32 cellular contexts compared by ENCODE assay signal in genomic region chr22:42066133-42066761, GRCh38. TPM values are rescaled to one million over a fixed set of nuclear protein-coding genes. Genes with fewer than 3 reads are reported as not detected.
DNase-seq lines count a peak whose midpoint lies in the region; TF ChIP-seq lines count a peak whose summit lies in the region.
"Had no signal": no experiment of that assay in that cellular context is flagged by ENCODE, and none has a peak within 500 bp of the region (broad histone marks: within the 10 kb centered on the region; RNA-seq: fewer than 3 reads in every experiment).

No MANE protein-coding gene starts in this region.

- H3K27ac Mint-ChIP-seq in activated CD4-positive, alpha-beta T cell treated with anti-CD3 and anti-CD28 coated beads, Interleukin-2, amount 10 ng/mL, durations not matched to agents 24 days and 14 days, result no peak overlapping the region
- H3K27ac Mint-ChIP-seq in H9 (peak overlapping the region in 2 of 3 experiments; percentile 48 to 69; a peak in 2 of 7 replicates), osteocyte (ENCODE audit: unreplicated experiment) (no peak overlapping the region)
- H3K27ac Mint-ChIP-seq: activated CD4-positive, alpha-beta T cell treated with anti-CD3 and anti-CD28 coated beads for 36 hours; activated naive CD4-positive, alpha-beta T cell treated with anti-CD3 and anti-CD28 coated beads, Interleukin-2, amount 50 U/mL, for 24 hours; stimulated activated naive CD8-positive, alpha-beta T cell treated with anti-CD3 and anti-CD28 coated beads, Interleukin-15, amount 100 ng/mL, for 72 hours; T-helper 2 cell treated with Interferon-gamma antibody and Interleukin-4, amounts not matched to agents 5 μg/mL and 100 μg/mL, for 36 hours had no signal

- no peak overlapping the region for H2BK12ac ChIP-seq in H9 (ENCODE audit: insufficient read length, low read depth, low read length)

- H3K4me1 ChIP-seq in H9 (ENCODE audit: insufficient read depth, low read length), result peaks cover 10% of the 10 kb centered on the region; the same call in 1 of the 2 replicates
- peaks cover 4% of the 10 kb centered on the region for H3K4me1 ChIP-seq in colonic mucosa

- no peaks in the 10 kb centered on the region for H3K9me3 Mint-ChIP-seq in activated CD4-positive, alpha-beta T cell treated with anti-CD3 and anti-CD28 coated beads, Interleukin-2, amount 10 ng/mL, durations not matched to agents 24 days and 14 days
- no peaks in the 10 kb centered on the region; a peak in 2 of 5 replicates for H3K9me3 Mint-ChIP-seq in H9
- no peaks in the 10 kb centered on the region for H3K9me3 Mint-ChIP-seq in osteocyte (ENCODE audit: unreplicated experiment)
- H3K9me3 Mint-ChIP-seq: activated naive CD4-positive, alpha-beta T cell treated with anti-CD3 and anti-CD28 coated beads, Interleukin-2, amount 50 U/mL, for 24 hours; brain; stimulated activated naive CD8-positive, alpha-beta T cell treated with anti-CD3 and anti-CD28 coated beads, Interleukin-15, amount 100 ng/mL, for 72 hours; T-helper 2 cell treated with Interferon-gamma antibody and Interleukin-4, amounts not matched to agents 5 μg/mL and 100 μg/mL, for 36 hours had no signal

- TF ChIP-seq CTCF in H9 (conservative IDR thresholded peaks at IDR 0.05), result no peak
- TF ChIP-seq CTCF in colonic mucosa (IDR thresholded peaks at IDR 0.05), result no peak
- no peak for TF ChIP-seq CTCF in osteocyte (IDR thresholded peaks at IDR 0.05)

- no peak overlapping the region for H3K23ac ChIP-seq in H9 (ENCODE audit: insufficient read length, low read depth, low read length)

- H2BK5ac ChIP-seq in H9 (ENCODE audit: insufficient read length, low read length), result no peak overlapping the region

- H3K36me3 ChIP-seq in colonic mucosa, result peaks cover 4% of the 10 kb centered on the region
- H3K36me3 ChIP-seq in MG63, result no peaks in the 10 kb centered on the region; the same call in 1 of the 2 replicates

- no peak overlapping the region for H3K27ac ChIP-seq in H9 (ENCODE audit: insufficient read length, low read depth, low read length)
- H3K27ac ChIP-seq in colonic mucosa, result no peak overlapping the region
- H3K27ac ChIP-seq: gastroesophageal sphincter, pancreas, PC-9, thoracic aorta had no signal

- H2AK5ac ChIP-seq in H9 (ENCODE audit: insufficient read length, low read length), result no peak overlapping the region

- H3K27me3 ChIP-seq in H9 (ENCODE audit: insufficient read depth, low read length) (no peaks in the 10 kb centered on the region), colonic mucosa (no peaks in the 10 kb centered on the region), MG63 (no peaks in the 10 kb centered on the region)
- H3K27me3 ChIP-seq: gastroesophageal sphincter, pancreas had no signal

- DNase-seq in activated CD4-positive, alpha-beta T cell treated with anti-CD3 and anti-CD28 coated beads, Interleukin-2, amount 10 ng/mL, durations not matched to agents 24 days and 14 days, result peak; percentile 56
- no peak for DNase-seq in activated CD4-positive, alpha-beta T cell treated with anti-CD3 and anti-CD28 coated beads for 48 hours
- DNase-seq in H9 (no peak), colonic mucosa (peak; percentile 16), osteocyte (ENCODE audit: extremely low spot score, unreplicated experiment) (peak; percentile 70), HuH-7 (ENCODE audit: low spot score) (no peak), MG63 (no peak), NCI-H510A (lab: John Stamatoyannopoulos, UW) (no peak)
- DNase-seq: activated CD4-positive, alpha-beta T cell treated with anti-CD3 and anti-CD28 coated beads for 36 hours; amniotic stem cell; effector CD8-positive, alpha-beta T cell; EL; hippocampal formation; KBM-7; left colon; mammary epithelial cell; NCI-H1105; NCI-H1930; NCI-H524 treated with DMSO at 0.1 percent for 48 hours; PC-9; SIG-M5; small intestine; stimulated activated CD4-positive, alpha-beta T cell treated with anti-CD3 and anti-CD28 coated beads, Interleukin-1b, Interleukin-23, amount 100 ng/mL, for 48 hours; stimulated activated naive CD8-positive, alpha-beta T cell treated with anti-CD3 and anti-CD28 coated beads, Interleukin-15, amount 100 ng/mL, for 72 hours had no signal

- H3T11ph ChIP-seq in H9 (ENCODE audit: low read length), result no peak overlapping the region

- H3K79me1 ChIP-seq in H9 (ENCODE audit: insufficient read depth, low read depth, low read length, poor library complexity, severe bottlenecking), result no peaks in the 10 kb centered on the region

- intact Hi-C loops in activated CD4-positive, alpha-beta T cell treated with anti-CD3 and anti-CD28 coated beads, Interleukin-2, amount 10 ng/mL, durations not matched to agents 24 days and 14 days (cut with micrococcal nuclease), result no loop called here
- intact Hi-C loops in colonic mucosa (cut with DNase I), result no loop called here

- H2BK120ac ChIP-seq in H9 (ENCODE audit: low read depth, low read length, poor library complexity, severe bottlenecking), result no peak overlapping the region

- H4K20me1 ChIP-seq in H9 (ENCODE audit: control insufficient read depth, insufficient read depth, insufficient read length), result no peaks in the 10 kb centered on the region

- H2AFZ ChIP-seq in H9 (ENCODE audit: low read length), result no peak overlapping the region
- H2AFZ ChIP-seq: PC-9 had no signal

- peaks cover 51% of the 10 kb centered on the region for H3K36me3 Mint-ChIP-seq in activated CD4-positive, alpha-beta T cell treated with anti-CD3 and anti-CD28 coated beads, Interleukin-2, amount 10 ng/mL, durations not matched to agents 24 days and 14 days (ENCODE audit: low read depth)
- peaks cover 23 to 49% (median 39%) of the 10 kb centered on the region in 3 experiments for H3K36me3 Mint-ChIP-seq in H9 (ENCODE audit: insufficient read depth in 1 of 3, low read depth in 3 of 3)
- H3K36me3 Mint-ChIP-seq in osteocyte (ENCODE audit: unreplicated experiment), result peaks cover 5% of the 10 kb centered on the region

- no peak overlapping the region for H3K4ac ChIP-seq in H9 (ENCODE audit: low read depth, low read length)

- H3K79me2 ChIP-seq in H9 (ENCODE audit: insufficient read depth, low read length), result no peaks in the 10 kb centered on the region

- H4K5ac ChIP-seq in H9 (ENCODE audit: insufficient read length, low read depth, low read length), result no peak overlapping the region

- H3K27me3 Mint-ChIP-seq in activated CD4-positive, alpha-beta T cell treated with anti-CD3 and anti-CD28 coated beads, Interleukin-2, amount 10 ng/mL, durations not matched to agents 24 days and 14 days, result no peaks in the 10 kb centered on the region
- H3K27me3 Mint-ChIP-seq in H9 (ENCODE audit: low read depth) (no peaks in the 10 kb centered on the region; the same call in none of the 2 replicates), osteocyte (ENCODE audit: unreplicated experiment) (no peaks in the 10 kb centered on the region)
- H3K27me3 Mint-ChIP-seq: activated CD4-positive, alpha-beta T cell treated with anti-CD3 and anti-CD28 coated beads for 36 hours; activated naive CD4-positive, alpha-beta T cell treated with anti-CD3 and anti-CD28 coated beads, Interleukin-2, amount 50 U/mL, for 24 hours; stimulated activated naive CD8-positive, alpha-beta T cell treated with anti-CD3 and anti-CD28 coated beads, Interleukin-15, amount 100 ng/mL, for 72 hours had no signal

- no peak overlapping the region for H3K4me3 Mint-ChIP-seq in activated CD4-positive, alpha-beta T cell treated with anti-CD3 and anti-CD28 coated beads, Interleukin-2, amount 10 ng/mL, durations not matched to agents 24 days and 14 days
- H3K4me3 Mint-ChIP-seq in H9, result no peak overlapping the region; a peak in 1 of 5 replicates
- no peak overlapping the region for H3K4me3 Mint-ChIP-seq in osteocyte (ENCODE audit: unreplicated experiment)
- H3K4me3 Mint-ChIP-seq: activated CD4-positive, alpha-beta T cell treated with anti-CD3 and anti-CD28 coated beads for 36 hours; activated naive CD4-positive, alpha-beta T cell treated with anti-CD3 and anti-CD28 coated beads, Interleukin-2, amount 50 U/mL, for 24 hours; brain; stimulated activated naive CD8-positive, alpha-beta T cell treated with anti-CD3 and anti-CD28 coated beads, Interleukin-15, amount 100 ng/mL, for 72 hours; T-helper 2 cell treated with Interferon-gamma antibody and Interleukin-4, amounts not matched to agents 5 μg/mL and 100 μg/mL, for 36 hours had no signal

- no peak overlapping the region for H3K14ac ChIP-seq in H9 (ENCODE audit: insufficient read depth, low read length)

- no peak overlapping the region for H3K18ac ChIP-seq in H9 (ENCODE audit: insufficient read length, low read depth, low read length)

- peaks cover 8% of the 10 kb centered on the region for H3K23me2 ChIP-seq in H9 (ENCODE audit: insufficient read length, low read depth, low read length, poor library complexity, severe bottlenecking)

- H2BK15ac ChIP-seq in H9 (ENCODE audit: low read depth, low read length), result no peak overlapping the region

- no peak overlapping the region for H4K91ac ChIP-seq in H9 (ENCODE audit: insufficient read length, low read depth, low read length)

- peaks cover 23% of the 10 kb centered on the region for H3K4me1 Mint-ChIP-seq in activated CD4-positive, alpha-beta T cell treated with anti-CD3 and anti-CD28 coated beads, Interleukin-2, amount 10 ng/mL, durations not matched to agents 24 days and 14 days
- H3K4me1 Mint-ChIP-seq in H9 (peaks cover 23 to 27% of the 10 kb centered on the region in 2 experiments), osteocyte (ENCODE audit: unreplicated experiment) (peaks cover 13% of the 10 kb centered on the region)

- H4K8ac ChIP-seq in H9 (replicated peaks; ENCODE audit: insufficient read length, low read depth, low read length), result no peak overlapping the region

- no peak overlapping the region for H3K4me3 ChIP-seq in colonic mucosa
- H3K4me3 ChIP-seq in MG63, result no peak overlapping the region
- H3K4me3 ChIP-seq: gastroesophageal sphincter, GM12878, pancreas, PC-9, thoracic aorta had no signal

- no peak overlapping the region for H3K56ac ChIP-seq in H9 (ENCODE audit: insufficient read length, low read depth, low read length)

- H3K4me2 ChIP-seq in H9 (ENCODE audit: insufficient read depth, insufficient read length, low read length), result no peak overlapping the region
- H3K4me2 ChIP-seq: PC-9 had no signal

- no peak overlapping the region for H2BK20ac ChIP-seq in H9 (ENCODE audit: low read depth, low read length, poor library complexity, severe bottlenecking)

- WGBS in H9 (ENCODE audit: extremely low coverage, insufficient read length, low lambda C conversion rate), result no CpG with 5 or more reads among the region's 7 CpGs

- H3K9me3 ChIP-seq in H9 (ENCODE audit: control insufficient read depth, low read depth, low read length), result no peaks in the 10 kb centered on the region
- no peaks in the 10 kb centered on the region for H3K9me3 ChIP-seq in colonic mucosa
- no peaks in the 10 kb centered on the region for H3K9me3 ChIP-seq in MG63
- H3K9me3 ChIP-seq: gastroesophageal sphincter, pancreas, thoracic aorta had no signal

- no peak overlapping the region for H3K9ac ChIP-seq in H9 (ENCODE audit: extremely low read depth, insufficient read length, low read length)
- H3K9ac ChIP-seq in colonic mucosa (ENCODE audit: low read depth in 2 of 2, low read length in 2 of 2), result no peak overlapping the region

RNA-seq across cellular contexts. Expression of gene NAGA, which starts 4.4 kb away (rescaled TPM):
- 28.2 and 29.9 TPM in 2 replicates for total RNA-seq in activated CD4-positive, alpha-beta T cell treated with anti-CD3 and anti-CD28 coated beads, Interleukin-2, amount 10 ng/mL, durations not matched to agents 24 days and 14 days
- 16.1 and 16.6 TPM in 2 replicates for total RNA-seq in H9 (2021)
- 10 to 100 TPM; 28.9 to 36.0 TPM for total RNA-seq in colonic mucosa
- 23.5 and 24.8 TPM in 2 replicates for total RNA-seq in osteocyte
- total RNA-seq in MG63 (2014; rRNA removed; shearing (Covaris generic); ENCODE audit: low replicate concordance), result 16.9 and 25.2 TPM in 2 replicates

RNA-seq across cellular contexts. Expression of gene PHETA2, which starts 7.8 kb away (rescaled TPM):
- 5.0 and 6.2 TPM in 2 replicates for total RNA-seq in activated CD4-positive, alpha-beta T cell treated with anti-CD3 and anti-CD28 coated beads, Interleukin-2, amount 10 ng/mL, durations not matched to agents 24 days and 14 days
- 2.6 and 3.2 TPM in 2 replicates for total RNA-seq in H9 (2021)
- total RNA-seq in colonic mucosa, result 10 to 100 TPM; 11.6 to 15.2 TPM
- not detected in 2 replicates for total RNA-seq in osteocyte
- total RNA-seq in MG63 (2014; rRNA removed; shearing (Covaris generic); ENCODE audit: low replicate concordance), result 0.16 TPM in 1 of 2 replicates, not detected in the other
- total RNA-seq: MCF 10A had no signal

RNA-seq across cellular contexts. Expression of gene SMDT1, which starts 13.3 kb away (rescaled TPM):
- total RNA-seq in activated CD4-positive, alpha-beta T cell treated with anti-CD3 and anti-CD28 coated beads, Interleukin-2, amount 10 ng/mL, durations not matched to agents 24 days and 14 days, result 54.4 and 58.7 TPM in 2 replicates
- total RNA-seq in H9 (2021) (44.8 and 45.0 TPM in 2 replicates), colonic mucosa (100 to 1,000 TPM; 125 to 135 TPM), osteocyte (67.9 and 76.5 TPM in 2 replicates)
- 31.8 and 64.7 TPM in 2 replicates for total RNA-seq in MG63 (2014; rRNA removed; shearing (Covaris generic); ENCODE audit: low replicate concordance)

RNA-seq across cellular contexts. Expression of gene NDUFA6, which starts 24.3 kb away (rescaled TPM):
- total RNA-seq in activated CD4-positive, alpha-beta T cell treated with anti-CD3 and anti-CD28 coated beads, Interleukin-2, amount 10 ng/mL, durations not matched to agents 24 days and 14 days, result 77.7 and 87.8 TPM in 2 replicates
- total RNA-seq in H9 (2021) (91.7 and 102 TPM in 2 replicates), colonic mucosa (100 to 1,000 TPM; 131 to 154 TPM), osteocyte (58.5 and 69.2 TPM in 2 replicates)
- total RNA-seq in MG63 (2014; rRNA removed; shearing (Covaris generic); ENCODE audit: low replicate concordance), result 62.0 and 91.3 TPM in 2 replicates

Comparison
In these comparisons a context has a peak if more than half of its experiments do, and no peak if none do; other contexts are left out.
1. DNase-seq: peak in activated CD4-positive, alpha-beta T cell treated with anti-CD3 and anti-CD28 coated beads, Interleukin-2, amount 10 ng/mL, durations not matched to agents 24 days and 14 days (single experiment), colonic mucosa (single experiment) and osteocyte (single experiment); none in activated CD4-positive, alpha-beta T cell treated with anti-CD3 and anti-CD28 coated beads for 48 hours (single experiment), H9 (single experiment), HuH-7 (single experiment), MG63 (single experiment) and NCI-H510A (single experiment).
2. H3K27ac Mint-ChIP-seq: peak in H9 (2 of 3); none in activated CD4-positive, alpha-beta T cell treated with anti-CD3 and anti-CD28 coated beads, Interleukin-2, amount 10 ng/mL, durations not matched to agents 24 days and 14 days (single experiment) and osteocyte (single experiment).